Comparison of ENCODE assay signal across 13 cellular contexts in genomic region chr4:148069086-148070010, GRCh38.
"Had no signal": no experiment of that assay in that cellular context is flagged by ENCODE, and none has a peak within 500 bp of the region (broad histone marks: within the 10 kb centered on the region; RNA-seq: fewer than 3 reads in every experiment).

No MANE protein-coding gene starts in this region.

- H3K27ac ChIP-seq: skin epidermis, tibial artery had no signal

- ATAC-seq: esophagus mucosa, left lobe of liver, WTC11 had no signal

- H3K4me1 Mint-ChIP-seq: activated naive CD4-positive, alpha-beta T cell treated with anti-CD3 and anti-CD28 coated beads, Interleukin-2, amount 50 U/mL, for 24 hours; memory B cell had no signal

- DNase-seq: activated CD4-positive, alpha-beta T cell treated with anti-CD3 and anti-CD28 coated beads for 48 hours; retina; tibial artery had no signal

- FAIRE-seq: endometrium had no signal

- H3K4me3 Mint-ChIP-seq: activated naive CD4-positive, alpha-beta T cell treated with anti-CD3 and anti-CD28 coated beads, Interleukin-2, amount 50 U/mL, for 24 hours; brain; memory B cell; nephron; T-helper 1 cell treated with Interleukin-12 subunit alpha and Interleukin-12 subunit beta and Interleukin-4 antibody, amounts not matched to agents 30 μg/mL and 1 μg/mL, for 36 hours; WTC11 had no signal

- H3K4me3 ChIP-seq: skin epidermis, tibial artery had no signal

- H3K27ac Mint-ChIP-seq: activated naive CD4-positive, alpha-beta T cell treated with anti-CD3 and anti-CD28 coated beads, Interleukin-2, amount 50 U/mL, for 24 hours; memory B cell; T-helper 1 cell treated with Interleukin-12 subunit alpha and Interleukin-12 subunit beta and Interleukin-4 antibody, amounts not matched to agents 30 μg/mL and 1 μg/mL, for 36 hours; WTC11 had no signal

- H3K27me3 ChIP-seq: tibial artery had no signal

- H3K27me3 Mint-ChIP-seq: activated naive CD4-positive, alpha-beta T cell treated with anti-CD3 and anti-CD28 coated beads, Interleukin-2, amount 50 U/mL, for 24 hours; memory B cell had no signal
